Comparison of ENCODE assay signal across 2 cellular contexts in genomic region chr22:39413204-39413603, GRCh38. TPM values are rescaled to one million over a fixed set of nuclear protein-coding genes. Genes with fewer than 3 reads are reported as not detected.
"Had no signal": no experiment of that assay in that cellular context is flagged by ENCODE, and none has a peak within 500 bp of the region (broad histone marks: within the 10 kb centered on the region; RNA-seq: fewer than 3 reads in every experiment).

No MANE protein-coding gene starts in this region.

RNA-seq across cellular contexts. Expression of gene MGAT3, which starts 43.6 kb away (rescaled TPM):
- total RNA-seq: lung microvascular endothelial cell, pulmonary artery endothelial cell had no signal
